20 cellular contexts compared by ENCODE assay signal in genomic region chr15:99172171-99172570, GRCh38.
DNase-seq lines count a peak whose midpoint lies in the region; ATAC-seq and TF ChIP-seq lines count a peak whose summit lies in the region.
"Had no signal": no experiment of that assay in that cellular context is flagged by ENCODE, and none has a peak within 500 bp of the region (broad histone marks: within the 10 kb centered on the region; RNA-seq: fewer than 3 reads in every experiment).

No MANE protein-coding gene starts in this region.

- H3K4me1 ChIP-seq in right cardiac atrium (ENCODE audit: control insufficient read depth, insufficient read depth, low read length) = peaks cover 11% of the 10 kb centered on the region
- H3K4me1 ChIP-seq in heart right ventricle = peaks cover 11 to 82% (median 38%) of the 10 kb centered on the region in 9 donors
- peaks cover 0 to 54% (median 28%) of the 10 kb centered on the region in 4 donors for H3K4me1 ChIP-seq in stomach
- peaks cover 14% of the 10 kb centered on the region for H3K4me1 ChIP-seq in vagina
- H3K4me1 ChIP-seq: HAP-1 had no signal

- H3K4me3 ChIP-seq in right cardiac atrium (ENCODE audit: low read length) = no peak overlapping the region
- no peak overlapping the region for H3K4me3 ChIP-seq in heart right ventricle
- no peak overlapping the region for H3K4me3 ChIP-seq in stomach
- H3K4me3 ChIP-seq in vagina = no peak overlapping the region
- H3K4me3 ChIP-seq: HAP-1 had no signal

- peak overlapping the region; percentile 8 for H3K27ac ChIP-seq in right cardiac atrium (ENCODE audit: low read length)
- peak overlapping the region in 5 of 10 donors; percentile 9 to 84 (median 16) for H3K27ac ChIP-seq in heart right ventricle
- peak overlapping the region in 4 of 5 donors; percentile 78 to 91 (median 84) for H3K27ac ChIP-seq in stomach
- peak overlapping the region; percentile 40 for H3K27ac ChIP-seq in vagina

- WGBS in right cardiac atrium = 97% methylated on average over 4 of the region's 4 CpGs
- WGBS in heart right ventricle, 2 donors = 99 to 100% methylated on average over 4 of the region's 4 CpGs
- WGBS in stomach, 5 donors = 93 to 100% (median 96%) methylated on average over 4 of the region's 4 CpGs

- intact Hi-C loops in right cardiac atrium (cut with DNase I) = loop anchor here in 2 of 4 donors (5.0 to 10.0 kb wide), 2 partner anchors 40 to 67 kb away; partner anchors contain the start of gene SYNM (in 1 of the 2)
- intact Hi-C loops in heart right ventricle (cut with DNase I) = loop anchor here in 5 of 10 donors (5.0 to 10.0 kb wide), 5 partner anchors 40 to 65 kb away; partner anchors contain the start of gene SYNM (in 1 of the 5)
- intact Hi-C loops in stomach (cut with DNase I; ENCODE audit: low total_unique reads) = no loop called here
- intact Hi-C loops in vagina (cut with DNase I) = loop anchor here (5.0 kb wide), 1 partner anchor 50 kb away; no protein-coding TSS in a partner anchor

- no peaks in the 10 kb centered on the region for H3K9me3 ChIP-seq in right cardiac atrium (ENCODE audit: control insufficient read depth, low read length)
- no peaks in the 10 kb centered on the region for H3K9me3 ChIP-seq in heart right ventricle
- no peaks in the 10 kb centered on the region for H3K9me3 ChIP-seq in stomach
- no peaks in the 10 kb centered on the region for H3K9me3 ChIP-seq in vagina
- H3K9me3 ChIP-seq: BE2C, HAP-1 had no signal

- peaks cover 24% of the 10 kb centered on the region for H3K36me3 Mint-ChIP-seq in osteocyte (ENCODE audit: unreplicated experiment)
- no peaks in the 10 kb centered on the region for H3K36me3 Mint-ChIP-seq in activated T-cell treated with anti-CD3 and anti-CD28 coated beads, Interleukin-2, amount 50 U/mL, for 24 hours (ENCODE audit: low read depth)
- H3K36me3 Mint-ChIP-seq: CD4-positive, CD25-positive, alpha-beta regulatory T cell had no signal

- H3K27me3 Mint-ChIP-seq in osteocyte (ENCODE audit: unreplicated experiment) = no peaks in the 10 kb centered on the region
- no peaks in the 10 kb centered on the region for H3K27me3 Mint-ChIP-seq in activated T-cell treated with anti-CD3 and anti-CD28 coated beads, Interleukin-2, amount 50 U/mL, for 24 hours
- H3K27me3 Mint-ChIP-seq: CD4-positive, CD25-positive, alpha-beta regulatory T cell had no signal

- no peak overlapping the region for H3K27ac Mint-ChIP-seq in osteocyte (ENCODE audit: unreplicated experiment)
- no peak overlapping the region for H3K27ac Mint-ChIP-seq in activated T-cell treated with anti-CD3 and anti-CD28 coated beads, Interleukin-2, amount 50 U/mL, for 24 hours

- H3K4me3 Mint-ChIP-seq in osteocyte (ENCODE audit: unreplicated experiment) = no peak overlapping the region
- H3K4me3 Mint-ChIP-seq in activated T-cell treated with anti-CD3 and anti-CD28 coated beads, Interleukin-2, amount 50 U/mL, for 24 hours = no peak overlapping the region
- H3K4me3 Mint-ChIP-seq: CD4-positive, CD25-positive, alpha-beta regulatory T cell had no signal

- peaks cover 2% of the 10 kb centered on the region for H3K4me1 Mint-ChIP-seq in osteocyte (ENCODE audit: unreplicated experiment)
- H3K4me1 Mint-ChIP-seq in activated T-cell treated with anti-CD3 and anti-CD28 coated beads, Interleukin-2, amount 50 U/mL, for 24 hours (ENCODE audit: low read depth) = no peaks in the 10 kb centered on the region
- H3K4me1 Mint-ChIP-seq: CD4-positive, CD25-positive, alpha-beta regulatory T cell had no signal

- in situ Hi-C loops in GM13977 (cut with MboI; ENCODE audit: low pct_unique_long_range_greater_than_20kb, low sequenced_read_pairs, unreplicated experiment) = no loop called here

- no peak for TF ChIP-seq CTCF in heart right ventricle (IDR thresholded peaks at IDR 0.05)
- no peak for TF ChIP-seq CTCF in osteocyte (IDR thresholded peaks at IDR 0.05)
- no peak for TF ChIP-seq CTCF in stomach (IDR thresholded peaks at IDR 0.05)
- TF ChIP-seq CTCF in vagina (IDR thresholded peaks at IDR 0.05) = no peak
- TF ChIP-seq CTCF in GM13977 (IDR thresholded peaks at IDR 0.05; ENCODE audit: extremely low read depth, insufficient read depth, missing control alignments) = no peak

- TF ChIP-seq POLR2A in stomach (IDR thresholded peaks at IDR 0.05) = no peak
- no peak for TF ChIP-seq POLR2A in vagina (IDR thresholded peaks at IDR 0.05)

- H3K36me3 ChIP-seq in heart right ventricle (peaks cover 0 to 64% (median 0%) of the 10 kb centered on the region in 9 donors), stomach (peaks cover 0 to 71% (median 60%) of the 10 kb centered on the region in 4 donors), vagina (peaks cover 0 to 14% of the 10 kb centered on the region in 2 donors)
- H3K36me3 ChIP-seq: BE2C, HAP-1 had no signal

- H3K27me3 ChIP-seq in right cardiac atrium (ENCODE audit: control insufficient read depth, insufficient read depth) (no peaks in the 10 kb centered on the region), heart right ventricle (no peaks in the 10 kb centered on the region), stomach (no peaks in the 10 kb centered on the region), vagina (no peaks in the 10 kb centered on the region)
- H3K27me3 ChIP-seq: BE2C had no signal

- ATAC-seq in right cardiac atrium = no peak
- ATAC-seq in heart right ventricle = no peak
- no peak for ATAC-seq in GM21515 (IDR thresholded peaks at IDR 0.05; ENCODE audit: unreplicated experiment)

- no peaks in the 10 kb centered on the region for H3K9me3 Mint-ChIP-seq in osteocyte (ENCODE audit: unreplicated experiment)
- no peaks in the 10 kb centered on the region for H3K9me3 Mint-ChIP-seq in activated T-cell treated with anti-CD3 and anti-CD28 coated beads, Interleukin-2, amount 50 U/mL, for 24 hours
- H3K9me3 Mint-ChIP-seq: CD4-positive, CD25-positive, alpha-beta regulatory T cell had no signal

- TF ChIP-seq EP300 in stomach (IDR thresholded peaks at IDR 0.05) = no peak

- DNase-seq in right cardiac atrium (no peak), heart right ventricle (no peak), osteocyte (ENCODE audit: extremely low spot score, unreplicated experiment) (peak; percentile 40), stomach (no peak), vagina (ENCODE audit: extremely low spot score in 2 of 2) (peak in 1 of 2 donors; percentile 61), GM13977 (ENCODE audit: low spot score) (no peak)
- no peak for DNase-seq in activated T-cell treated with anti-CD3 and anti-CD28 coated beads, Interleukin-2, amount 50 U/mL, for 24 hours
- DNase-seq: BE2C; CD4-positive, CD25-positive, alpha-beta regulatory T cell; COR-L47; DMS 273 treated with DMSO at 0.1 percent for 48 hours; DND-41; IMR-90; NCI-H1436; NCI-H1930; NCI-H226; NCI-H524; NCI-H82 had no signal
